1 cellular context compared by ENCODE assay signal in genomic region chr15:74817370-74817737, GRCh38.
TF ChIP-seq lines count a peak whose summit lies in the region.

No MANE protein-coding gene starts in this region.

TF ChIP-seq in H1, 55 proteins besides CTCF, POLR2A, EP300 and RAD21:
- TF ChIP-seq GTF2F1 (IDR thresholded peaks at IDR 0.05; ENCODE audit: borderline replicate concordance, low read depth, low read length) (no peak), SP1 (IDR thresholded peaks at IDR 0.05; ENCODE audit: low read depth, low read length) (no peak), TAF1 (IDR thresholded peaks at IDR 0.05; ENCODE audit: low read depth, low read length) (no peak), RFX5 (IDR thresholded peaks at IDR 0.05; ENCODE audit: borderline replicate concordance, low read depth, low read length) (no peak), POLR2AphosphoS5 (IDR thresholded peaks at IDR 0.05; ENCODE audit: low read depth, low read length) (no peak), USF2 (IDR thresholded peaks at IDR 0.05; ENCODE audit: low read length) (no peak), ZNF274 (IDR thresholded peaks at IDR 0.05; ENCODE audit: borderline replicate concordance, extremely low read depth, low read length) (no peak), JUND (IDR thresholded peaks at IDR 0.05; ENCODE audit: low read length) (no peak), CREB1 (IDR thresholded peaks at IDR 0.05) (no peak), TBP (IDR thresholded peaks at IDR 0.05; ENCODE audit: low read depth, low read length) (no peak), SP2 (IDR thresholded peaks at IDR 0.05; ENCODE audit: low read length) (no peak), HDAC6 (IDR thresholded peaks at IDR 0.05; ENCODE audit: low read depth, low read length) (no peak), CHD1 (IDR thresholded peaks at IDR 0.05; ENCODE audit: low read depth, low read length) (no peak), CBX5 (IDR thresholded peaks at IDR 0.05; ENCODE audit: low read depth, low read length) (no peak), PHF8 (conservative IDR thresholded peaks at IDR 0.05; ENCODE audit: low read depth, low read length) (no peak), SIN3A (conservative IDR thresholded peaks at IDR 0.05 in 1 of 2, IDR thresholded peaks at IDR 0.05 in 1 of 2; ENCODE audit: low read depth in 1 of 2, low read length in 2 of 2) (no peak), TCF12 (IDR thresholded peaks at IDR 0.05; ENCODE audit: low read depth, low read length) (no peak), GABPA (IDR thresholded peaks at IDR 0.05; ENCODE audit: borderline replicate concordance, insufficient read depth, low read length) (no peak), CTBP2 (IDR thresholded peaks at IDR 0.05; ENCODE audit: borderline replicate concordance, insufficient read depth, insufficient read length, low read length) (no peak)
